11 cellular contexts compared by ENCODE assay signal in genomic region chr18:34880882-34881852, GRCh38.
A peak's percentile ranks its signal among the peaks of the same experiment; 100 is the strongest.
DNase-seq lines count a peak whose midpoint lies in the region; ATAC-seq, FAIRE-seq and TF ChIP-seq lines count a peak whose summit lies in the region.
"Had no signal": no experiment of that assay in that cellular context is flagged by ENCODE, and none has a peak within 500 bp of the region (broad histone marks: within the 10 kb centered on the region; RNA-seq: fewer than 3 reads in every experiment).

No MANE protein-coding gene starts in this region.

- POLR2A ChIA-PET in MCF 10A (lab: Yijun Ruan, JAX), result no interaction called here
- POLR2A ChIA-PET in HepG2 (lab: Yijun Ruan, JAX), result no interaction called here

- H3K9me3 ChIP-seq in mammary epithelial cell (replicated peaks; ENCODE audit: insufficient read depth, low read length) (no peaks in the 10 kb centered on the region), HepG2 (ENCODE audit: low read length) (no peaks in the 10 kb centered on the region)
- H3K9me3 ChIP-seq: breast epithelium had no signal

- H3K36me3 ChIP-seq in mammary epithelial cell (ENCODE audit: insufficient read depth, low read length) (no peaks in the 10 kb centered on the region), HepG2 (replicated peaks in 1 of 2; ENCODE audit: control insufficient read depth in 1 of 2, insufficient read depth in 2 of 2, low read length in 2 of 2) (peaks cover 2 to 3% of the 10 kb centered on the region in 2 experiments; a peak in 2 of 5 replicates)
- H3K36me3 ChIP-seq: breast epithelium had no signal

- no peak for TF ChIP-seq EP300 in HepG2 (IDR thresholded peaks at IDR 0.05; ENCODE audit: low read depth in 2 of 2, low read length in 2 of 2)
- TF ChIP-seq EP300 in HepG2 (CRISPR knock-in tag; IDR thresholded peaks at IDR 0.05; ENCODE audit: borderline replicate concordance), result no peak

- TF ChIP-seq RAD21 in HepG2 (CRISPR knock-in tag; IDR thresholded peaks at IDR 0.05), result peak; percentile 33; the same call in 1 of the 2 replicates

- H3K27me3 ChIP-seq in mammary epithelial cell (ENCODE audit: insufficient read depth, low read length), result peaks cover 2% of the 10 kb centered on the region
- H3K27me3 ChIP-seq in HepG2 (ENCODE audit: control insufficient read depth in 1 of 2, insufficient read depth in 2 of 2, low read length in 2 of 2), result no peaks in the 10 kb centered on the region
- H3K27me3 ChIP-seq: breast epithelium had no signal

- H3K9me3 Mint-ChIP-seq in MCF 10A (ENCODE audit: unreplicated experiment), result no peaks in the 10 kb centered on the region

- no peak overlapping the region for H2AFZ ChIP-seq in mammary epithelial cell (ENCODE audit: low read depth, low read length)
- H2AFZ ChIP-seq in HepG2 (ENCODE audit: low read length), result no peak overlapping the region

- no peak overlapping the region for H3K27ac ChIP-seq in mammary epithelial cell (ENCODE audit: insufficient read depth, low read depth, low read length)
- peak overlapping the region; percentile 22 for H3K27ac ChIP-seq in caudate nucleus (ENCODE audit: low read depth, low read length)
- H3K27ac ChIP-seq in HepG2 (ENCODE audit: extremely low read length, insufficient read depth, low read length), result no peak overlapping the region
- H3K27ac ChIP-seq: breast epithelium had no signal

- CTCF ChIA-PET in MCF 10A (lab: Yijun Ruan, JAX) (interaction anchor here (0.6 to 2.1 kb wide), 15 partner anchors 15 to 499 kb away, joined by 3 to 15 read pairs (median 4); no protein-coding TSS in a partner anchor), mammary epithelial cell (lab: Charles Lee; ENCODE audit: low non-redundant PET) (no interaction called here), HepG2 (lab: Yijun Ruan, JAX; ENCODE audit: low intra/inter-chr PET ratio, low total read pairs) (interaction anchor here (1.5 kb wide), 1 partner anchor 262 kb away, joined by 3 read pairs; no protein-coding TSS in a partner anchor)

- peaks cover 4% of the 10 kb centered on the region for H3K27me3 Mint-ChIP-seq in MCF 10A (ENCODE audit: insufficient read depth, unreplicated experiment)

- ATAC-seq in HepG2, result peak; percentile 48; the same call in 2 of the 3 replicates
- no peak for ATAC-seq in sciatic nerve
- no peak for ATAC-seq in GM21576 (IDR thresholded peaks at IDR 0.05; ENCODE audit: unreplicated experiment)

- H3K4me3 Mint-ChIP-seq in MCF 10A (ENCODE audit: unreplicated experiment), result no peak overlapping the region

- H3K79me2 ChIP-seq in mammary epithelial cell (ENCODE audit: insufficient read depth, low read length), result no peaks in the 10 kb centered on the region
- H3K79me2 ChIP-seq in HepG2 (ENCODE audit: insufficient read depth, low read length), result no peaks in the 10 kb centered on the region

- H3K4me3 ChIP-seq in mammary epithelial cell (replicated peaks in 1 of 3; ENCODE audit: insufficient read depth in 1 of 3, low read depth in 2 of 3, low read length in 3 of 3) (no peak overlapping the region), HepG2 (replicated peaks in 1 of 3; ENCODE audit: insufficient read depth in 1 of 3, low read depth in 2 of 3, low read length in 3 of 3) (no peak overlapping the region)
- H3K4me3 ChIP-seq: breast epithelium had no signal

- peak; percentile 17 for TF ChIP-seq CTCF in MCF 10A (IDR thresholded peaks at IDR 0.05; ENCODE audit: unreplicated experiment)
- peak in 1 of 2 donors; percentile 30 for TF ChIP-seq CTCF in mammary epithelial cell (conservative IDR thresholded peaks at IDR 0.05 in 1 of 2, IDR thresholded peaks at IDR 0.05 in 1 of 2; ENCODE audit: extremely low read depth in 1 of 2, insufficient read depth in 1 of 2, low read depth in 1 of 2, low read length in 2 of 2)
- TF ChIP-seq CTCF in HepG2 (CRISPR knock-in tag; IDR thresholded peaks at IDR 0.05), result peak; percentile 61

- H3K9ac ChIP-seq in mammary epithelial cell (ENCODE audit: insufficient read depth, low read length) (no peak overlapping the region), HepG2 (ENCODE audit: insufficient read depth, low read depth, low read length) (no peak overlapping the region)

- H3K36me3 Mint-ChIP-seq in MCF 10A (ENCODE audit: insufficient read depth, unreplicated experiment), result peaks cover 6% of the 10 kb centered on the region

- H3K4me1 Mint-ChIP-seq in MCF 10A (ENCODE audit: insufficient read depth, unreplicated experiment), result no peaks in the 10 kb centered on the region

- intact Hi-C loops in MCF 10A (cut with micrococcal nuclease), result loop anchor here (5.0 kb wide), 1 partner anchor 261 kb away; no protein-coding TSS in a partner anchor
- intact Hi-C loops in mammary epithelial cell (cut with micrococcal nuclease), result loop anchor here (10.0 kb wide), 1 partner anchor 264 kb away; no protein-coding TSS in a partner anchor
- intact Hi-C loops in HepG2 (cut with micrococcal nuclease; ENCODE audit: unreplicated experiment), result loop anchor here (2.0 to 5.0 kb wide), 2 partner anchors 46 to 98 kb away; no protein-coding TSS in a partner anchor
- intact Hi-C loops in sciatic nerve (cut with DNase I), result no loop called here

- H3K27ac Mint-ChIP-seq in MCF 10A (ENCODE audit: low read depth, unreplicated experiment), result no peak overlapping the region

- in situ Hi-C loops in mammary epithelial cell (cut with MboI; ENCODE audit: low sequenced_read_pairs in 2 of 2), result no loop called here
- in situ Hi-C loops in HepG2 (cut with HindIII; ENCODE audit: extremely low pct_ligation_motif_present, low pct_unique_long_range_greater_than_20kb), result loop anchor here (5.0 kb wide), 1 partner anchor 261 kb away; no protein-coding TSS in a partner anchor

- H3K4me2 ChIP-seq in mammary epithelial cell (ENCODE audit: insufficient read depth, low read depth, low read length) (no peak overlapping the region), HepG2 (ENCODE audit: low read depth, low read length) (no peak overlapping the region)

- H4K20me1 ChIP-seq in mammary epithelial cell (ENCODE audit: insufficient read depth, low read length), result no peaks in the 10 kb centered on the region
- no peaks in the 10 kb centered on the region for H4K20me1 ChIP-seq in HepG2 (ENCODE audit: insufficient read depth, low read length)

- DNase-seq in MCF 10A (ENCODE audit: unreplicated experiment), result peak; percentile 18
- DNase-seq in mammary epithelial cell, result no peak
- peak in 1 of 61 donors; percentile 7 for DNase-seq in caudate nucleus (lab: John Stamatoyannopoulos, UW)
- DNase-seq in HepG2 (ENCODE audit: low spot score), result peak; percentile 53
- no peak for DNase-seq in SIG-M5 (lab: John Stamatoyannopoulos, UW)
- no peak for DNase-seq in sciatic nerve (ENCODE audit: low spot score)
- DNase-seq in NAMALWA (ENCODE audit: low spot score), result no peak
- DNase-seq: stimulated activated CD4-positive, alpha-beta T cell treated with anti-CD3 and anti-CD28 coated beads, Interleukin-12 subunit alpha, Interleukin-12 subunit beta, amount 100 ng/mL, for 4 hours had no signal

- TF ChIP-seq POLR2A in HepG2 (IDR thresholded peaks at IDR 0.05; ENCODE audit: insufficient read depth in 1 of 2, low read depth in 2 of 2, low read length in 2 of 2), result no peak

- H3K4me1 ChIP-seq in mammary epithelial cell (ENCODE audit: insufficient read depth, low read length) (no peaks in the 10 kb centered on the region), HepG2 (ENCODE audit: insufficient read depth, low read length) (peaks cover 10% of the 10 kb centered on the region)
- H3K4me1 ChIP-seq: breast epithelium had no signal

- FAIRE-seq in HepG2 (lab: Jason Lieb, UNC), result no peak
- FAIRE-seq: RCC 7860 had no signal

- dilution Hi-C loops in mammary epithelial cell (cut with HindIII; ENCODE audit: low sequenced_read_pairs), result no loop called here

- 81% methylated on average over 4 of the region's 4 CpGs for WGBS in mammary epithelial cell (ENCODE audit: low coverage, missing lambda C conversion rate)
- WGBS in HepG2 (ENCODE audit: low lambda C conversion rate), result 64% methylated on average over 4 of the region's 4 CpGs

- BruUV-seq in MCF 10A (replicated peaks; lab: Mats Ljungman, UMichigan) (no TSS peak), mammary epithelial cell (replicated peaks; lab: Mats Ljungman, UMichigan) (no TSS peak), HepG2 (replicated peaks; lab: Mats Ljungman, UMichigan) (no TSS peak)

TF ChIP-seq in HepG2, 621 proteins besides CTCF, POLR2A, EP300 and RAD21:
- TF ChIP-seq ZNF124 (CRISPR knock-in tag; IDR thresholded peaks at IDR 0.05) (no peak), STAG1 (CRISPR knock-in tag; IDR thresholded peaks at IDR 0.05) (peak; percentile 75), SMC3 (IDR thresholded peaks at IDR 0.05; ENCODE audit: low read length) (peak; percentile 52)

Comparison
In these comparisons a context has a peak if more than half of its experiments do, and no peak if none do; other contexts are left out.
1. DNase-seq: peak in MCF 10A (single experiment) and HepG2 (single experiment); none in mammary epithelial cell (single experiment), SIG-M5 (single experiment), sciatic nerve (single experiment) and NAMALWA (single experiment).